ENCODE assay signal across 8 cellular contexts in genomic region chr5:50440651-50441478, GRCh38. TPM values are rescaled to one million over a fixed set of nuclear protein-coding genes. Genes with fewer than 3 reads are reported as not detected.
DNase-seq lines count a peak whose midpoint lies in the region; ATAC-seq and TF ChIP-seq lines count a peak whose summit lies in the region.

Gene EMB (minus strand): TSS chr5:50441288. CDS start chr5:50441151, 137 bp downstream.

- peak; percentile 13 for TF ChIP-seq EP300 in neural cell (conservative IDR thresholded peaks at IDR 0.05; ENCODE audit: poor library complexity, severe bottlenecking)

- DNase-seq in AG09309 (ENCODE audit: low read depth) (no peak), NOMO-1 (lab: John Stamatoyannopoulos, UW; ENCODE audit: unreplicated experiment in 2 of 2) (peak; percentile 78 to 86), activated T-cell treated with anti-CD3 and anti-CD28 coated beads for 24 hours (ENCODE audit: low read depth) (peak; percentile 75), fibroblast of mammary gland (ENCODE audit: low read depth) (peak; percentile 6)

- H3K9me3 ChIP-seq in neural cell (ENCODE audit: low read length) = no peaks in the 10 kb centered on the region
- no peaks in the 10 kb centered on the region for H3K9me3 ChIP-seq in stomach smooth muscle (ENCODE audit: control insufficient read depth in 2 of 2, low read length in 2 of 2)

- H3K36me3 ChIP-seq in neural cell (ENCODE audit: insufficient read depth, low read length) (no peaks in the 10 kb centered on the region), stomach smooth muscle (ENCODE audit: control insufficient read depth in 2 of 2, insufficient read depth in 2 of 2, low read length in 2 of 2) (no peaks in the 10 kb centered on the region)

- TF ChIP-seq CTCF in AG09309 (IDR thresholded peaks at IDR 0.05; ENCODE audit: control insufficient read depth, insufficient read depth, low read depth, low read length, missing control alignments) (no peak), fibroblast of mammary gland (conservative IDR thresholded peaks at IDR 0.05; ENCODE audit: control insufficient read depth, insufficient read depth, low read depth, low read length) (no peak), neural cell (IDR thresholded peaks at IDR 0.05; ENCODE audit: poor library complexity, severe bottlenecking) (peak; percentile 65)

- H4K20me1 ChIP-seq in neural cell (ENCODE audit: insufficient read depth) = no peaks in the 10 kb centered on the region

- H3K27ac ChIP-seq in neural cell (ENCODE audit: low read length) = peak within 1 kb of the TSS; percentile 44
- H3K27ac ChIP-seq in stomach smooth muscle (ENCODE audit: low read length) = no peak within 1 kb of the TSS

- peak within 1 kb of the TSS; percentile 68 for H3K4me2 ChIP-seq in neural cell (ENCODE audit: low read length)

- ATAC-seq in GM18870 (IDR thresholded peaks at IDR 0.05; ENCODE audit: unreplicated experiment) (peak; percentile 47), HG03139 (IDR thresholded peaks at IDR 0.05; ENCODE audit: unreplicated experiment) (peak; percentile 67)

- H3K27me3 ChIP-seq in neural cell (ENCODE audit: insufficient read depth, low read depth, low read length) (no peaks in the 10 kb centered on the region), stomach smooth muscle (ENCODE audit: control insufficient read depth in 1 of 2, insufficient read depth in 2 of 2, low read length in 2 of 2) (peaks cover 0 to 10% of the 10 kb centered on the region in 2 donors)

- no peaks in the 10 kb centered on the region for H3K79me2 ChIP-seq in neural cell (replicated peaks; ENCODE audit: insufficient read depth, low read length)

- H3K4me1 ChIP-seq in stomach smooth muscle (ENCODE audit: control insufficient read depth, insufficient read depth, low read length) = no peaks in the 10 kb centered on the region

- H2AFZ ChIP-seq in neural cell (ENCODE audit: low read depth, low read length) = peak within 1 kb of the TSS; percentile 83

- H3F3A ChIP-seq in neural cell (ENCODE audit: insufficient read depth, low read length, poor library complexity, severe bottlenecking) = no peaks in the 10 kb centered on the region

- H3K9ac ChIP-seq in neural cell (ENCODE audit: low read length) (peak within 1 kb of the TSS; percentile 78), stomach smooth muscle (ENCODE audit: low read length in 2 of 2) (peak within 1 kb of the TSS in 1 of 2 donors; percentile 9)

- H3K4me3 ChIP-seq in AG09309 (ENCODE audit: control insufficient read depth, low read depth, low read length) = peak within 1 kb of the TSS; percentile 33
- peak within 1 kb of the TSS; percentile 24 for H3K4me3 ChIP-seq in fibroblast of mammary gland (ENCODE audit: control insufficient read depth, low read depth, low read length)
- peak within 1 kb of the TSS; percentile 85 for H3K4me3 ChIP-seq in neural cell (ENCODE audit: low read length)
- H3K4me3 ChIP-seq in stomach smooth muscle (ENCODE audit: low read length in 2 of 2) = peak within 1 kb of the TSS; percentile 53 to 62

- TF ChIP-seq RAD21 in neural cell (conservative IDR thresholded peaks at IDR 0.05) = no peak

- H3K9me2 ChIP-seq in neural cell (ENCODE audit: insufficient read depth, low read length) = no peaks in the 10 kb centered on the region

TF ChIP-seq in neural cell, 6 proteins besides CTCF, POLR2A, EP300 and RAD21:
- no peak for TF ChIP-seq REST (IDR thresholded peaks at IDR 0.05; ENCODE audit: borderline replicate concordance)
- peak; percentile 43 for TF ChIP-seq POLR2AphosphoS5 (IDR thresholded peaks at IDR 0.05)
- peak; percentile 50 for TF ChIP-seq MXI1 (conservative IDR thresholded peaks at IDR 0.05; ENCODE audit: poor library complexity, severe bottlenecking)
- no peak for TF ChIP-seq SMC3 (conservative IDR thresholded peaks at IDR 0.05; ENCODE audit: poor library complexity)
- TF ChIP-seq TAF1 (IDR thresholded peaks at IDR 0.05; ENCODE audit: low read depth) = no peak
- no peak for TF ChIP-seq EZH2 (IDR thresholded peaks at IDR 0.05; ENCODE audit: borderline replicate concordance, insufficient read depth, low read length, poor library complexity, severe bottlenecking)

RNA-seq across cellular contexts. Expression of gene EMB, which starts in this region (rescaled TPM):
- 9.1 and 10.8 TPM in 2 replicates for polyA plus RNA-seq in neural cell
- 16.3 and 19.8 TPM in 2 replicates for polyA minus RNA-seq in neural cell

Comparison
In these comparisons a context has a peak if more than half of its experiments do, and no peak if none do; other contexts are left out.
1. H3K4me3 ChIP-seq: peak in every context shown above with its lines; median percentile 85 in neural cell; 58 in stomach smooth muscle; 33 in AG09309; 24 in fibroblast of mammary gland.